Comparison of ENCODE assay signal across 20 cellular contexts in the genomic region with DNA sequence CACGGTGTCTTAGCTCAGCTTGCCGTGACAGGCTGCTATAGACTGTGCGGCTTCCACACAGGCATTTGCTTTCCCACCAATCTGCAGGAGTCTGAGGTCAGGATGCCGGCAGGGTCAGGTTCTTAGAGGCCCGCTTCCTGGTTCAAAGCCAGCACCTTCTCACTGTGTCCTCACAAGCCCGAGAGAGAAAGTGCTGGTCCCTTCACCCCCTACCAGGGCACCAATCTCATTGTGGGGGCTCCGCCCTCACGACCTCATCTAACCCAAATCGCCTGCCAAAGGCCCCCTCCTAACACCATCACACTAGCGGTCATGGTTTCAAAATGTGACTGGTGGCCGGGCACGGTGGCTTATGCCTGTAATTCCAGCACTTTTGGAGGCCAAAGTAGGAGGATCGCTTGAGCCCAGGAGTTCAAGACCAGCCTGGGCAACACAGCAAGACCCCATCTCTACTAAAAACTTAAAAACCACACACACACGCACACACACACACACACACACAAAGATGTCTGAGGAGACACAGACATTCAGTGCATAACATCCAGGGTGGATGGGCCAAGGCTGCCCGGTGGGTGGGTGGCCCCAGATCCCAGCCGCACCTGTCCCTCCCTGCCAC. TPM values are rescaled to one million over a fixed set of nuclear protein-coding genes. Genes with fewer than 3 reads are reported as not detected.
DNase-seq lines count a peak whose midpoint lies in the region; ATAC-seq and TF ChIP-seq lines count a peak whose summit lies in the region.
"Had no signal": no experiment of that assay in that cellular context is flagged by ENCODE, and none has a peak within 500 bp of the region (broad histone marks: within the 10 kb centered on the region; RNA-seq: fewer than 3 reads in every experiment).

No MANE protein-coding gene starts in this region.

- no peak overlapping the region for H3K4me3 ChIP-seq in BLaER1 treated with 17β-estradiol and CSF1 and Interleukin-3, amounts not matched to agents 10 nM and 100 nM
- H3K4me3 ChIP-seq in Panc1 (ENCODE audit: low read depth in 2 of 2, low read length in 2 of 2) (no peak overlapping the region), foreskin fibroblast (ENCODE audit: low read depth in 1 of 2, low read length in 2 of 2) (no peak overlapping the region)
- H3K4me3 ChIP-seq: SJCRH30 had no signal

- peak overlapping the region in 7 of 11 experiments; percentile 4 to 97 (median 14); a peak in 6 of 22 replicates for H3K4me2 ChIP-seq in BLaER1 treated with 17β-estradiol and CSF1 and Interleukin-3, amounts not matched to agents 10 nM and 100 nM
- H3K4me2 ChIP-seq: KMS-11 had no signal

- no TSS peak for BruUV-seq in Panc1 (replicated peaks; lab: Mats Ljungman, UMichigan)

- peaks cover 26% of the 10 kb centered on the region for H3K4me1 Mint-ChIP-seq in neural crest cell

- peak overlapping the region; percentile 51 for H3K4me3 Mint-ChIP-seq in neural crest cell
- H3K4me3 Mint-ChIP-seq: CD14-positive monocyte, H9 had no signal

- TF ChIP-seq CTCF in Panc1 (IDR thresholded peaks at IDR 0.05) (no peak), neural crest cell (conservative IDR thresholded peaks at IDR 0.05) (no peak), foreskin fibroblast (IDR thresholded peaks at IDR 0.05; ENCODE audit: low read depth, low read length) (no peak)

- H4K20me1 ChIP-seq in BLaER1 treated with 17β-estradiol and CSF1 and Interleukin-3, amounts not matched to agents 10 nM and 100 nM: peaks cover 0 to 39% (median 17%) of the 10 kb centered on the region in 11 experiments; a peak in 15 of 22 replicates

- no peaks in the 10 kb centered on the region for H3K36me3 Mint-ChIP-seq in neural crest cell (ENCODE audit: low read depth)

- H3K27me3 ChIP-seq in BLaER1 treated with 17β-estradiol and CSF1 and Interleukin-3, amounts not matched to agents 10 nM and 100 nM: peaks cover 0 to 32% (median 0%) of the 10 kb centered on the region in 11 experiments; a peak in 5 of 22 replicates
- no peaks in the 10 kb centered on the region for H3K27me3 ChIP-seq in Panc1 (ENCODE audit: control insufficient read depth, insufficient read depth, low read length)

- H3K27ac Mint-ChIP-seq in neural crest cell (ENCODE audit: unreplicated experiment): peak overlapping the region; percentile 43

- H3K27me3 Mint-ChIP-seq in neural crest cell (ENCODE audit: low read depth): peaks cover 39% of the 10 kb centered on the region

- intact Hi-C loops in Panc1 (cut with micrococcal nuclease; ENCODE audit: unreplicated experiment): no loop called here

- no peaks in the 10 kb centered on the region for H3K9me3 ChIP-seq in BLaER1 treated with 17β-estradiol and CSF1 and Interleukin-3, amounts not matched to agents 10 nM and 100 nM (replicated peaks in 1 of 11)
- no peaks in the 10 kb centered on the region for H3K9me3 ChIP-seq in Panc1 (ENCODE audit: control insufficient read depth, insufficient read depth, low read depth, low read length)
- H3K9me3 ChIP-seq: SJCRH30 had no signal

- in situ Hi-C loops in Panc1 (cut with HindIII; ENCODE audit: low pct_unique_long_range_greater_than_20kb, low sequenced_read_pairs): no loop called here

- no peak overlapping the region for H3K27ac ChIP-seq in BLaER1 treated with 17β-estradiol and CSF1 and Interleukin-3, amounts not matched to agents 10 nM and 100 nM
- peak overlapping the region; percentile 4; the same call in 1 of the 2 replicates for H3K27ac ChIP-seq in Panc1 (ENCODE audit: low read length)
- H3K27ac ChIP-seq: KMS-11, RWPE1, SJCRH30 had no signal

- POLR2A ChIA-PET in Panc1 (lab: Charles Lee): no interaction called here

- peaks cover 0 to 11% (median 0%) of the 10 kb centered on the region in 11 experiments; a peak in 4 of 22 replicates for H3K36me3 ChIP-seq in BLaER1 treated with 17β-estradiol and CSF1 and Interleukin-3, amounts not matched to agents 10 nM and 100 nM
- no peaks in the 10 kb centered on the region for H3K36me3 ChIP-seq in Panc1 (ENCODE audit: control insufficient read depth, insufficient read depth, low read length)
- H3K36me3 ChIP-seq: SJCRH30 had no signal

- ATAC-seq in Panc1: no peak

- H3K4me1 ChIP-seq in BLaER1 treated with 17β-estradiol and CSF1 and Interleukin-3, amounts not matched to agents 10 nM and 100 nM: peaks cover 22 to 64% (median 51%) of the 10 kb centered on the region in 10 experiments
- H3K4me1 ChIP-seq in Panc1 (ENCODE audit: control insufficient read depth, insufficient read depth, low read length): peaks cover 10% of the 10 kb centered on the region

- H3K9ac ChIP-seq in BLaER1 treated with 17β-estradiol and CSF1 and Interleukin-3, amounts not matched to agents 10 nM and 100 nM: no peak overlapping the region
- H3K9ac ChIP-seq: KMS-11 had no signal

- H3K9me3 Mint-ChIP-seq in neural crest cell: no peaks in the 10 kb centered on the region

- CTCF ChIA-PET in Panc1 (lab: Charles Lee): no interaction called here

- peak; percentile 26 for DNase-seq in 8988T
- no peak for DNase-seq in Panc1 (ENCODE audit: low read depth, low spot score)
- DNase-seq in neural crest cell (ENCODE audit: low read depth, low spot score): no peak
- DNase-seq in activated CD4-positive, CD25-positive, alpha-beta regulatory T cell treated with anti-CD3 and anti-CD28 coated beads, Interleukin-2, amount 50 U/mL, for 72 hours: no peak
- DNase-seq in DMS 273 (lab: John Stamatoyannopoulos, UW; ENCODE audit: unreplicated experiment): no peak
- no peak for DNase-seq in foreskin fibroblast
- DNase-seq: ACHN; GDM1; NCI-H1092; NCI-H2081; NCI-H2171 treated with DMSO at 0.1 percent for 48 hours; NCI-H446; NCI-H526 treated with DMSO at 0.1 percent for 48 hours; NK-92 treated with Interleukin-12 subunit alpha and Interleukin-12 subunit beta, amount 100 ng/mL, for 24 hours; SJCRH30 had no signal

RNA-seq across cellular contexts. Expression of gene MMP17, which starts 26.8 kb away (rescaled TPM):
- total RNA-seq in Panc1 (2021; ENCODE audit: unreplicated experiment) (30.0 TPM), neural crest cell (90.9 and 94.8 TPM in 2 replicates)
- 47.0 TPM for polyA plus RNA-seq in Panc1 (2012; ENCODE audit: insufficient read length)

RNA-seq across cellular contexts. Expression of gene ULK1, which starts 39.5 kb away (rescaled TPM):
- total RNA-seq in Panc1 (2021; ENCODE audit: unreplicated experiment): 72.1 TPM
- polyA plus RNA-seq in Panc1 (2012; ENCODE audit: insufficient read length): 92.3 TPM
- total RNA-seq in neural crest cell: 59.2 and 69.3 TPM in 2 replicates
